15 cellular contexts compared by ENCODE assay signal in the genomic region with DNA sequence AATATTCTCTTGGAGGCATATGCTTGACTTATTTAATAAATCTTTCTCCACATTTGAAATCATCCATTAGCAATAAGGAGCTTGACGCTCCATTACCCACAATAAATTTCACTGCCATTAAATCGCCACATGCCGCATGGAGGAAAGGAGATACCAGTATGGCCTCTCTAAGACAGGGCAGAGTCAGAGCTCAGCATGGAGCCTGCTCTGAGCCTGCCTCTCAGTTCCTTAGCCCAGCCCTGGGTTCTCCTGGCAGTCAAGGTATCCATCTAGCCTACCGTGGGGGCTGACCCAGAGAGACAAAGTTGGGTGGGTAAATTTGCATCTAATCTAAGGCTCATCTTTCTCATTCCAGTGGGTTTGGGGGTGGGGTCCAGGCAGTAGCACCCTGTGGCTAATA.
"Had no signal": no experiment of that assay in that cellular context is flagged by ENCODE, and none has a peak within 500 bp of the region (broad histone marks: within the 10 kb centered on the region; RNA-seq: fewer than 3 reads in every experiment).

No MANE protein-coding gene starts in this region.

- H3K27me3 ChIP-seq: esophagus squamous epithelium, upper lobe of left lung had no signal

- H3K36me3 ChIP-seq: esophagus squamous epithelium, lower lobe of right lung, thoracic aorta, upper lobe of left lung had no signal

- H3K9me3 ChIP-seq: esophagus squamous epithelium, lower lobe of right lung, thoracic aorta, upper lobe of left lung had no signal

- H3K4me3 ChIP-seq: esophagus squamous epithelium, lower lobe of right lung, thoracic aorta, upper lobe of left lung had no signal

- H3K27ac ChIP-seq: esophagus squamous epithelium, lower lobe of right lung, thoracic aorta, upper lobe of left lung had no signal

- H3K4me1 ChIP-seq: lower lobe of right lung, upper lobe of left lung had no signal

- DNase-seq: activated CD4-positive, alpha-beta memory T cell treated with anti-CD3 and anti-CD28 coated beads, Interleukin-2, amount 10 ng/mL, durations not matched to agents 7 days and 5 days; activated CD4-positive, alpha-beta T cell treated with anti-CD3 and anti-CD28 coated beads for 48 hours; activated CD4-positive, CD25-positive, alpha-beta regulatory T cell; activated CD8-positive, alpha-beta memory T cell treated with anti-CD3 and anti-CD28 coated beads, Interleukin-2, amount 10 ng/mL, durations not matched to agents 7 days and 5 days; activated naive CD8-positive, alpha-beta T cell treated with anti-CD3 and anti-CD28 coated beads for 36 hours; amniotic stem cell; dermis blood vessel endothelial cell; effector memory CD4-positive, alpha-beta T cell; esophagus squamous epithelium; lower lobe of right lung; small intestine; stimulated activated CD4-positive, alpha-beta T cell treated with anti-CD3 and anti-CD28 coated beads, Interleukin-4, amount 100 ng/mL, for 24 hours; T1000; upper lobe of left lung had no signal
